ENCODE assay signal across 11 cellular contexts in the genomic region with DNA sequence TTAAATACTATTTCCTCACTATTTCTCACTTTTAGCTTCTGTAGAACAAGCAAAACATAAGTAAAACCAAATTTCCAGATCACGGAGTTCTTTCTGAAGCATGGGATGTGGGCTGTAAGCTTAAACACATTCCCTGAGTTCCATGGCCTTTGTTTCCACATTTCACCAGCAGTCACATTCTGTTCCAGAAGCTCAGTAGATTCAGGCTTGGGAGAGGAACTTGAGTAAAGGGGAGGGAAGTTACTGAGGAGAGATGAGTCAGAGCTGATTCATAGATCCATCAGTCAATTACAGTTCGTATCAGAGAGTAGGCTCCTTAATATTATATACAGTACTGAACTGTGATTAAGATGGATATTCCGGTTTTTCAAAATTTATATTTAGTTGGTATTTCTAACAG.
A peak's percentile ranks its signal among the peaks of the same experiment; 100 is the strongest.
DNase-seq lines count a peak whose midpoint lies in the region; ATAC-seq and TF ChIP-seq lines count a peak whose summit lies in the region.
"Had no signal": no experiment of that assay in that cellular context is flagged by ENCODE, and none has a peak within 500 bp of the region (broad histone marks: within the 10 kb centered on the region; RNA-seq: fewer than 3 reads in every experiment).

No MANE protein-coding gene starts in this region.

- no peak for ATAC-seq in stimulated activated naive B cell treated with anti-CD40 and anti-IgM and Interleukin-4, amounts not matched to agents 10 μg/mL and 1 μg/mL and 100 μg/mL, for 72 hours (replicated peaks)
- ATAC-seq: natural killer cell treated with Interleukin-12 subunit alpha and Interleukin-12 subunit beta and Interleukin-15 and Interleukin-18, amount 100 ng/mL, for 72 hours had no signal

- in situ Hi-C loops in SK-MEL-5 (cut with HindIII; ENCODE audit: low pct_unique_long_range_greater_than_20kb, low sequenced_read_pairs) = no loop called here

- H3K27ac Mint-ChIP-seq in HFFc6 (peak overlapping the region; percentile 73), nephron progenitor cell (no peak overlapping the region)
- no peak overlapping the region for H3K27ac Mint-ChIP-seq in stimulated activated naive B cell treated with anti-CD40 and anti-IgM and Interleukin-4, amounts not matched to agents 10 μg/mL and 1 μg/mL and 100 μg/mL, for 72 hours
- H3K27ac Mint-ChIP-seq: natural killer cell treated with Interleukin-12 subunit alpha and Interleukin-12 subunit beta and Interleukin-15 and Interleukin-18, amount 100 ng/mL, for 72 hours had no signal

- H3K36me3 Mint-ChIP-seq in HFFc6 (ENCODE audit: low read depth) (no peaks in the 10 kb centered on the region), nephron progenitor cell (ENCODE audit: low read depth) (no peaks in the 10 kb centered on the region)
- no peaks in the 10 kb centered on the region for H3K36me3 Mint-ChIP-seq in stimulated activated naive B cell treated with anti-CD40 and anti-IgM and Interleukin-4, amounts not matched to agents 10 μg/mL and 1 μg/mL and 100 μg/mL, for 72 hours

- H3K27me3 Mint-ChIP-seq in HFFc6 (ENCODE audit: insufficient read depth) (no peaks in the 10 kb centered on the region; the same call in none of the 2 replicates), nephron progenitor cell (ENCODE audit: low read depth, poor library complexity) (no peaks in the 10 kb centered on the region)
- no peaks in the 10 kb centered on the region for H3K27me3 Mint-ChIP-seq in stimulated activated naive B cell treated with anti-CD40 and anti-IgM and Interleukin-4, amounts not matched to agents 10 μg/mL and 1 μg/mL and 100 μg/mL, for 72 hours
- H3K27me3 Mint-ChIP-seq: natural killer cell treated with Interleukin-12 subunit alpha and Interleukin-12 subunit beta and Interleukin-15 and Interleukin-18, amount 100 ng/mL, for 72 hours had no signal

- DNase-seq in HFFc6 = peak; percentile 70
- peak; percentile 36 for DNase-seq in SK-MEL-5 (ENCODE audit: low read depth, low spot score)
- peak; percentile 90 for DNase-seq in fibroblast of the conjunctiva (ENCODE audit: low read depth)
- peak; percentile 76 for DNase-seq in putamen (ENCODE audit: low spot score)
- DNase-seq in stimulated activated naive B cell treated with anti-CD40 and anti-IgM and Interleukin-4, amounts not matched to agents 10 μg/mL and 1 μg/mL and 100 μg/mL, for 72 hours = no peak
- DNase-seq in NCI-H1105 (lab: John Stamatoyannopoulos, UW) = no peak
- no peak for DNase-seq in nephron progenitor cell
- no peak for DNase-seq in HK-2 (ENCODE audit: unreplicated experiment)
- DNase-seq: activated naive CD4-positive, alpha-beta T cell; NCI-H1930 had no signal

- H3K9me3 Mint-ChIP-seq in HFFc6 (no peaks in the 10 kb centered on the region), nephron progenitor cell (no peaks in the 10 kb centered on the region)
- H3K9me3 Mint-ChIP-seq in stimulated activated naive B cell treated with anti-CD40 and anti-IgM and Interleukin-4, amounts not matched to agents 10 μg/mL and 1 μg/mL and 100 μg/mL, for 72 hours = peaks cover 1 to 4% of the 10 kb centered on the region in 2 donors

- peaks cover 29% of the 10 kb centered on the region for H3K4me1 Mint-ChIP-seq in HFFc6 (ENCODE audit: low read depth)
- no peaks in the 10 kb centered on the region for H3K4me1 Mint-ChIP-seq in stimulated activated naive B cell treated with anti-CD40 and anti-IgM and Interleukin-4, amounts not matched to agents 10 μg/mL and 1 μg/mL and 100 μg/mL, for 72 hours
- no peaks in the 10 kb centered on the region for H3K4me1 Mint-ChIP-seq in nephron progenitor cell

- TF ChIP-seq CTCF in HFFc6 (IDR thresholded peaks at IDR 0.05) (no peak), nephron progenitor cell (IDR thresholded peaks at IDR 0.05) (no peak)

- H3K4me3 Mint-ChIP-seq in HFFc6 (peak overlapping the region; percentile 53), nephron progenitor cell (no peak overlapping the region)
- no peak overlapping the region for H3K4me3 Mint-ChIP-seq in stimulated activated naive B cell treated with anti-CD40 and anti-IgM and Interleukin-4, amounts not matched to agents 10 μg/mL and 1 μg/mL and 100 μg/mL, for 72 hours
- H3K4me3 Mint-ChIP-seq: natural killer cell treated with Interleukin-12 subunit alpha and Interleukin-12 subunit beta and Interleukin-15 and Interleukin-18, amount 100 ng/mL, for 72 hours had no signal

Comparison
In these comparisons a context has a peak if more than half of its experiments do, and no peak if none do; other contexts are left out.
1. DNase-seq: peak in HFFc6 (single experiment), SK-MEL-5 (single experiment), fibroblast of the conjunctiva (single experiment) and putamen (single experiment); none in stimulated activated naive B cell treated with anti-CD40 and anti-IgM and Interleukin-4, amounts not matched to agents 10 μg/mL and 1 μg/mL and 100 μg/mL, for 72 hours (single experiment), NCI-H1105 (single experiment), nephron progenitor cell (single experiment) and HK-2 (single experiment).